ENCODE assay signal across 8 cellular contexts in the genomic region with DNA sequence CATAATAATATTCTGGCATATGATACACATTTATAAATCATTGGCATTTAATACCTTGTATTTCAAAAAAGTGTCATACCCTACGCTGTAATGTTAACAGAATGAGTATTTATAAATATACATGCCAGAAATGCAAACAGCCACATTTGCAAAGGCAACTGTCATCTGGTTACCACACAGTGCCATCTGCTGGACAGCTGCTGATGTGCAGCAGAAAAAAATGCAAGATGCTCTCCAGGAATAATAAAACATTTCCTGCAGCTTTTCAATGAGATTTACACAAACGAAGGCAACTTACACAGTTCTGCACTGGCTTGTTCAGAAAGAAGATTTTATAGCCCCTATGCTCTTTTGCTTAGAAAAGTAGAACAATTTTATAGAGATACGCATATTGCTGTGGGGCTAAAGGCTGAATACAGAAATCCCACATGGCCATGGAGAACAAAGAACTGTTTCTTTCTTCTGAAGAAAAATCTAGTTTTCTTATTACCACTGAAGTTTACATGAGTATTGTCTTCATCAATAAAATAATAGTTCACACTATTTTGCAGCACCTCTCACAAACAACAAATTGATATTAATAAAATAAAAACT.
A peak's percentile ranks its signal among the peaks of the same experiment; 100 is the strongest.
DNase-seq lines count a peak whose midpoint lies in the region; ATAC-seq, FAIRE-seq and TF ChIP-seq lines count a peak whose summit lies in the region.

No MANE protein-coding gene starts in this region.

- intact Hi-C loops in heart left ventricle (cut with DNase I) (loop anchor here in 9 of 10 donors (2.0 to 10.0 kb wide), 6 partner anchors 166 to 1969 kb away; no protein-coding TSS in a partner anchor), psoas muscle (cut with DNase I) (loop anchor here (2.0 to 10.0 kb wide), 2 partner anchors 172 to 1966 kb away; no protein-coding TSS in a partner anchor)

- no peak for TF ChIP-seq POLR2A in heart left ventricle (IDR thresholded peaks at IDR 0.05)

- ATAC-seq in heart left ventricle (no peak), psoas muscle (peak; percentile 46 to 63 (median 57))

- FAIRE-seq in RCC 7860 (lab: Jason Lieb, UNC) = no peak

- H3K36me3 ChIP-seq in BJ (ENCODE audit: control insufficient read depth, insufficient read depth, low read length) = no peaks in the 10 kb centered on the region
- no peaks in the 10 kb centered on the region for H3K36me3 ChIP-seq in SJCRH30
- H3K36me3 ChIP-seq in heart left ventricle = no peaks in the 10 kb centered on the region
- H3K36me3 ChIP-seq in psoas muscle (ENCODE audit: insufficient read depth in 1 of 2, low read depth in 1 of 2) = no peaks in the 10 kb centered on the region

- POLR2A ChIA-PET in BJ (lab: Charles Lee) = no interaction called here

- H3K9me3 ChIP-seq in SJCRH30 (replicated peaks) (no peaks in the 10 kb centered on the region), heart left ventricle (no peaks in the 10 kb centered on the region), psoas muscle (no peaks in the 10 kb centered on the region)

- H3K27ac ChIP-seq in SJCRH30 (no peak overlapping the region), heart left ventricle (no peak overlapping the region), psoas muscle (no peak overlapping the region)

- H3K4me3 ChIP-seq in BJ (ENCODE audit: low read depth, low read length) (no peak overlapping the region), SJCRH30 (no peak overlapping the region), heart left ventricle (no peak overlapping the region), psoas muscle (no peak overlapping the region)

- H3K4me1 ChIP-seq in SJCRH30 = 0 out of 2 replicates have a peak, but pooled peaks cover 2% of the 10 kb centered on the region
- H3K4me1 ChIP-seq in heart left ventricle = no peaks in the 10 kb centered on the region
- H3K4me1 ChIP-seq in psoas muscle = no peaks in the 10 kb centered on the region

- in situ Hi-C loops in KBM-7 (cut with MboI; ENCODE audit: low pct_unique_long_range_greater_than_20kb, low sequenced_read_pairs) = no loop called here

- 24 to 29% (median 25%) methylated on average over 3 of the region's 3 CpGs for WGBS in heart left ventricle, 4 donors
- 21 to 23% (median 22%) methylated on average over 3 of the region's 3 CpGs for WGBS in psoas muscle, 3 donors

- H3K27me3 ChIP-seq in BJ (ENCODE audit: control insufficient read depth, insufficient read depth, low read length) = no peaks in the 10 kb centered on the region
- no peaks in the 10 kb centered on the region for H3K27me3 ChIP-seq in SJCRH30
- peaks cover 0 to 4% (median 0%) of the 10 kb centered on the region in 9 donors for H3K27me3 ChIP-seq in heart left ventricle
- H3K27me3 ChIP-seq in psoas muscle (ENCODE audit: insufficient read depth in 3 of 3, low read length in 2 of 3) = peaks cover 0 to 7% (median 0%) of the 10 kb centered on the region in 3 donors

- CTCF ChIA-PET in BJ (lab: Yijun Ruan, JAX) = interaction anchor here (0.6 to 2.2 kb wide), 10 partner anchors 9 to 1970 kb away, joined by 3 to 9 read pairs (median 4); no protein-coding TSS in a partner anchor

- peak; percentile 92 for TF ChIP-seq CTCF in BJ (IDR thresholded peaks at IDR 0.05; ENCODE audit: insufficient read depth, low read depth, low read length)
- TF ChIP-seq CTCF in heart left ventricle (IDR thresholded peaks at IDR 0.05) = peak; percentile 67 to 92 (median 84)
- peak; percentile 88 for TF ChIP-seq CTCF in psoas muscle (IDR thresholded peaks at IDR 0.05)

- DNase-seq in BJ (ENCODE audit: low read depth) = peak; percentile 0
- DNase-seq in GM19238 (ENCODE audit: insufficient read length, low spot score) = peak; percentile 2
- DNase-seq in KBM-7 = peak; percentile 57
- DNase-seq in SJCRH30 = peak; percentile 42 to 77
- DNase-seq in activated naive CD4-positive, alpha-beta T cell treated with anti-CD3 and anti-CD28 coated beads, Interleukin-2, amount 50 U/mL, for 16 hours = peak; percentile 66
- peak; percentile 17 to 60 (median 36) for DNase-seq in heart left ventricle
- DNase-seq in psoas muscle = peak; percentile 35 to 52
- no peak for DNase-seq in RCC 7860 (ENCODE audit: low spot score)

Comparison
In these comparisons a context has a peak if more than half of its experiments do, and no peak if none do; other contexts are left out.
1. ATAC-seq: peak in psoas muscle (4 of 4); none in heart left ventricle (0 of 4).
2. Peak in every context shown above with its lines, with median percentiles within 50 percentile points of each other: CTCF ChIP-seq.